8 cellular contexts compared by ENCODE assay signal in genomic region chr1:198669023-198669698, GRCh38. TPM values are rescaled to one million over a fixed set of nuclear protein-coding genes. Genes with fewer than 3 reads are reported as not detected.
DNase-seq lines count a peak whose midpoint lies in the region; ATAC-seq and TF ChIP-seq lines count a peak whose summit lies in the region.

No MANE protein-coding gene starts in this region.

- H3K4me3 ChIP-seq in GM12864 (ENCODE audit: low read depth, low read length) (no peak overlapping the region), psoas muscle (no peak overlapping the region)
- no peak overlapping the region for H3K4me3 ChIP-seq in Jurkat, Clone E6-1 (ENCODE audit: low read length)

- H3K27ac Mint-ChIP-seq in activated T-helper 2 cell treated with anti-CD3 and anti-CD28 coated beads, Interferon-gamma antibody, Interleukin-2, Interleukin-4, amounts not matched to agents 10 μg/mL and 5 μg/mL and 100 μg/mL, durations not matched to agents 14 hours and 24 hours and 36 hours: peak overlapping the region; percentile 83

- DNase-seq in GM12864 (ENCODE audit: low read depth) (peak; percentile 72), lung microvascular endothelial cell (ENCODE audit: low read depth in 2 of 2) (peak; percentile 38 to 87), psoas muscle (no peak), NCI-H82 (lab: John Stamatoyannopoulos, UW) (no peak), COR-L47 (lab: John Stamatoyannopoulos, UW) (no peak)
- DNase-seq in Jurkat, Clone E6-1 (ENCODE audit: low read depth, low spot score): peak; percentile 88
- peak; percentile 56 for DNase-seq in activated T-helper 2 cell treated with anti-CD3 and anti-CD28 coated beads, Interferon-gamma antibody, Interleukin-2, Interleukin-4, amounts not matched to agents 10 μg/mL and 5 μg/mL and 100 μg/mL, durations not matched to agents 14 hours and 24 hours and 36 hours (ENCODE audit: low spot score)

- intact Hi-C loops in activated T-helper 2 cell treated with anti-CD3 and anti-CD28 coated beads, Interferon-gamma antibody, Interleukin-2, Interleukin-4, amounts not matched to agents 10 μg/mL and 5 μg/mL and 100 μg/mL, durations not matched to agents 14 hours and 24 hours and 36 hours (cut with micrococcal nuclease): loop anchor here (1.0 to 5.0 kb wide), 4 partner anchors 12 to 263 kb away; no protein-coding TSS in a partner anchor
- intact Hi-C loops in psoas muscle (cut with DNase I): no loop called here

- no peaks in the 10 kb centered on the region for H3K36me3 ChIP-seq in psoas muscle (ENCODE audit: insufficient read depth in 1 of 2, low read depth in 1 of 2)

- no peaks in the 10 kb centered on the region for H3K27me3 Mint-ChIP-seq in activated T-helper 2 cell treated with anti-CD3 and anti-CD28 coated beads, Interferon-gamma antibody, Interleukin-2, Interleukin-4, amounts not matched to agents 10 μg/mL and 5 μg/mL and 100 μg/mL, durations not matched to agents 14 hours and 24 hours and 36 hours (ENCODE audit: low read depth)

- no peaks in the 10 kb centered on the region for H3K9me3 Mint-ChIP-seq in activated T-helper 2 cell treated with anti-CD3 and anti-CD28 coated beads, Interferon-gamma antibody, Interleukin-2, Interleukin-4, amounts not matched to agents 10 μg/mL and 5 μg/mL and 100 μg/mL, durations not matched to agents 14 hours and 24 hours and 36 hours

- H3K27me3 ChIP-seq in psoas muscle (ENCODE audit: insufficient read depth in 3 of 3, low read length in 2 of 3): no peaks in the 10 kb centered on the region

- H3K36me3 Mint-ChIP-seq in activated T-helper 2 cell treated with anti-CD3 and anti-CD28 coated beads, Interferon-gamma antibody, Interleukin-2, Interleukin-4, amounts not matched to agents 10 μg/mL and 5 μg/mL and 100 μg/mL, durations not matched to agents 14 hours and 24 hours and 36 hours (ENCODE audit: low read depth): peaks cover 84% of the 10 kb centered on the region

- peak overlapping the region; percentile 49 for H3K4me3 Mint-ChIP-seq in activated T-helper 2 cell treated with anti-CD3 and anti-CD28 coated beads, Interferon-gamma antibody, Interleukin-2, Interleukin-4, amounts not matched to agents 10 μg/mL and 5 μg/mL and 100 μg/mL, durations not matched to agents 14 hours and 24 hours and 36 hours (ENCODE audit: low read depth)

- no peaks in the 10 kb centered on the region for H3K9me3 ChIP-seq in psoas muscle

- TF ChIP-seq CTCF in GM12864 (IDR thresholded peaks at IDR 0.05; ENCODE audit: low read depth, low read length, missing control alignments): no peak
- no peak for TF ChIP-seq CTCF in psoas muscle (IDR thresholded peaks at IDR 0.05)

- no peak overlapping the region for H3K27ac ChIP-seq in psoas muscle

- ATAC-seq in GM21737 (IDR thresholded peaks at IDR 0.05; ENCODE audit: unreplicated experiment): peak; percentile 77
- ATAC-seq in psoas muscle: no peak

- no peaks in the 10 kb centered on the region for H3K4me1 ChIP-seq in psoas muscle

- peaks cover 82% of the 10 kb centered on the region for H3K4me1 Mint-ChIP-seq in activated T-helper 2 cell treated with anti-CD3 and anti-CD28 coated beads, Interferon-gamma antibody, Interleukin-2, Interleukin-4, amounts not matched to agents 10 μg/mL and 5 μg/mL and 100 μg/mL, durations not matched to agents 14 hours and 24 hours and 36 hours (ENCODE audit: low read depth)

- WGBS in psoas muscle, 3 donors: 69 to 79% (median 71%) methylated on average over 5 of the region's 5 CpGs

RNA-seq across cellular contexts. Expression of gene PTPRC, which starts 30.3 kb away (rescaled TPM):
- 402 TPM for polyA plus RNA-seq in Jurkat, Clone E6-1 (2012; ENCODE audit: insufficient read depth, insufficient read length)
- total RNA-seq in activated T-helper 2 cell treated with anti-CD3 and anti-CD28 coated beads, Interferon-gamma antibody, Interleukin-2, Interleukin-4, amounts not matched to agents 10 μg/mL and 5 μg/mL and 100 μg/mL, durations not matched to agents 14 hours and 24 hours and 36 hours: 321 and 333 TPM in 2 replicates
- total RNA-seq in lung microvascular endothelial cell: not detected in 2 replicates
- total RNA-seq in psoas muscle: 1 to 10 TPM; 3.9 to 7.0 (median 4.9) TPM
- polyA plus RNA-seq in psoas muscle: under 1 TPM; 0.42 to 0.63 (median 0.51) TPM

Comparison
In these comparisons a context has a peak if more than half of its experiments do, and no peak if none do; other contexts are left out.
1. DNase-seq: peak in GM12864 (single experiment), Jurkat, Clone E6-1 (single experiment), activated T-helper 2 cell treated with anti-CD3 and anti-CD28 coated beads, Interferon-gamma antibody, Interleukin-2, Interleukin-4, amounts not matched to agents 10 μg/mL and 5 μg/mL and 100 μg/mL, durations not matched to agents 14 hours and 24 hours and 36 hours (single experiment) and lung microvascular endothelial cell (2 of 2); none in psoas muscle (0 of 2), NCI-H82 (single experiment) and COR-L47 (single experiment).
2. RNA of gene PTPRC, which starts 30.3 kb away (total RNA-seq): 321 to 333 TPM in activated T-helper 2 cell treated with anti-CD3 and anti-CD28 coated beads, Interferon-gamma antibody, Interleukin-2, Interleukin-4, amounts not matched to agents 10 μg/mL and 5 μg/mL and 100 μg/mL, durations not matched to agents 14 hours and 24 hours and 36 hours; 3.9 to 7.0 TPM in psoas muscle and not detected in lung microvascular endothelial cell; every median in the first group is over 10 times any median in the second.